Comparison of ENCODE assay signal across 8 cellular contexts in the genomic region with DNA sequence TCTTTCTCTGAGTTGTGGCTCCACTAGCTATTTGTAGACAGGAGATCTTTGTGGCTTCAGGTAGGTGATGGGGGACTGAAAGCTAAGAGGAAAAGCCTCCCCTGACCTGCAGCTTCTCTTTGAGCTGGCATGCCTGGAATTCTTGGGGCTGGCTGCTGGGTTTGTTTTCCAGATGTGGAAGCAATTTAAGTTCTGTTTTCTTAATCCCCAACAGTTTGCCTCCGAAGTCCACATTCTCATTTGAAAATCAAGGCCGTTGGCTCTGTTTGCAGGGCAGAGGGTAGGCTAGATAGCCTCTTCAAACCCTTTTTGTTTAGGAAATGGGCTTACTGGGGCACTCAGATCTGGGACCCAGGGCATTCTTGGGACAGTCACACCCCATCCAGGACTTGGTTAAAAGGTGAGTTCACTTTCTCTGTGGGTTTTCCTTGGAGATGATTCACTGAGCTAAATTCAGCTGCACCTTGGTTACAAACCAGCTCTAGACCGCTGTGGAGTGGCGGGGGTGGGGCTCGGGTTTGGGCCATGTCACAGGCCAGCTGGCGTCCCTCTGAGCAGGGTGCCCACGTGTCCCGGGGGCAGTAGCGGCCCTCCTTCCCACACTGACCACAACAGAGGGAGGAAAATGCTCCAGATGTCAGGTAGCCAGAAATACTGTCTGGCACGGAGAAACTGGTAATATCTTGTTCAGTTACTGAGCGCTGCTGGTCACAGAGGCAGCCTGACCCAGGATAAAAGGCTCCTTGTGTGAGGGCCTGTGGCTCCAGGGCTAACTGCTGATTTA.
DNase-seq lines count a peak whose midpoint lies in the region; ATAC-seq lines count a peak whose summit lies in the region.

No MANE protein-coding gene starts in this region.

- DNase-seq in EL, result peak; percentile 26
- DNase-seq in SW480 (ENCODE audit: low spot score), result peak; percentile 93
- DNase-seq in glomerular visceral epithelial cell (ENCODE audit: extremely low spot score), result peak; percentile 84
- DNase-seq in pons (ENCODE audit: low spot score), result peak; percentile 95
- no peak for DNase-seq in epidermal melanocyte (ENCODE audit: insufficient read length, low spot score)
- DNase-seq in activated effector memory CD4-positive, alpha-beta T cell treated with Interleukin-2 at 50 U/mL for 16 hours, result no peak

- ATAC-seq in HG02884 (IDR thresholded peaks at IDR 0.05; ENCODE audit: unreplicated experiment) (no peak), GM19452 (IDR thresholded peaks at IDR 0.05; ENCODE audit: unreplicated experiment) (no peak)

Comparison
In these comparisons a context has a peak if more than half of its experiments do, and no peak if none do; other contexts are left out.
1. DNase-seq: peak in EL (single experiment), SW480 (single experiment), glomerular visceral epithelial cell (single experiment) and pons (single experiment); none in epidermal melanocyte (single experiment) and activated effector memory CD4-positive, alpha-beta T cell treated with Interleukin-2 at 50 U/mL for 16 hours (single experiment).